8 cellular contexts compared by ENCODE assay signal in the genomic region with DNA sequence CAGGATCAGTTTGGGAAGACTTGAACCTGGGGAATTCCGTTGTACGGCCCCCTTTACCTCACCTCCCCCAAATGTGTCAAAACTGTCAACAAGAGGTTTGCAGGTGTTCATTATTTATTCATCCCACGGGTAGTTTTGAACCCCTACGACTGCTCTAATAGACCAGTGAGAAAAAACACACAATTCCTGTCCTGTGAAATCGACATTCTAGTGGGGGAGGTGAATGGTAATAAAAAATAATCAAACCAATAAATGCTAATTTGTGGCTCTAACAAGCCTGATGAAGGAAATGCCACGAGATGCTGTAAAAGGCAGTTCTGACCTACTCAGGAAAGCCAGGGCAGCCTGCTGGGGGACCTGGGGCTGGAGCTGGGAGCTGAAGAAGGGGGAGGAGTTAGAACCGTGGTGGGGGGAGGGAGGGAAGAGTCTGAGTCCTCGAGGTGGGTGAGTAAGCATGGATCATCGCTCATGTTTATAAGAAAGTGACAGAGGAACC. TPM values are rescaled to one million over a fixed set of nuclear protein-coding genes. Genes with fewer than 3 reads are reported as not detected.
DNase-seq lines count a peak whose midpoint lies in the region; ATAC-seq and TF ChIP-seq lines count a peak whose summit lies in the region.

No MANE protein-coding gene starts in this region.

- H3K27ac Mint-ChIP-seq in CD4-positive, CD25-positive, alpha-beta regulatory T cell = peak overlapping the region; percentile 48 to 100 (median 100)
- H3K27ac Mint-ChIP-seq in neural crest cell (ENCODE audit: unreplicated experiment) = peak overlapping the region; percentile 92

- no peak for ATAC-seq in CD4-positive, CD25-positive, alpha-beta regulatory T cell (ENCODE audit: low read depth in 2 of 2)
- ATAC-seq in HG02763 (IDR thresholded peaks at IDR 0.05; ENCODE audit: unreplicated experiment) = no peak

- peak overlapping the region; percentile 93 to 98 (median 96) for H3K4me3 Mint-ChIP-seq in CD4-positive, CD25-positive, alpha-beta regulatory T cell
- H3K4me3 Mint-ChIP-seq in neural crest cell = peak overlapping the region; percentile 89

- no peak for TF ChIP-seq CTCF in neural crest cell (conservative IDR thresholded peaks at IDR 0.05)

- no peak for DNase-seq in CD4-positive, CD25-positive, alpha-beta regulatory T cell
- no peak for DNase-seq in MG63
- DNase-seq in effector memory CD4-positive, alpha-beta T cell = no peak
- no peak for DNase-seq in neural crest cell (ENCODE audit: low read depth, low spot score)
- DNase-seq in NCI-H345 treated with DMSO at 0.1 percent for 48 hours (lab: John Stamatoyannopoulos, UW; ENCODE audit: unreplicated experiment) = no peak
- DNase-seq in stimulated activated CD4-positive, alpha-beta T cell treated with anti-CD3 and anti-CD28 coated beads, Interleukin-2, amount 100 ng/mL, for 24 hours = no peak
- no peak for DNase-seq in NOMO-1 (lab: John Stamatoyannopoulos, UW; ENCODE audit: unreplicated experiment in 2 of 2)

- peaks cover 23% of the 10 kb centered on the region for H3K36me3 Mint-ChIP-seq in CD4-positive, CD25-positive, alpha-beta regulatory T cell
- H3K36me3 Mint-ChIP-seq in neural crest cell (ENCODE audit: low read depth) = no peaks in the 10 kb centered on the region

- peak overlapping the region; percentile 99 for H3K27ac ChIP-seq in CD4-positive, CD25-positive, alpha-beta regulatory T cell (ENCODE audit: insufficient read depth, low read length, poor library complexity, severe bottlenecking)
- peak overlapping the region; percentile 98 for H3K27ac ChIP-seq in effector memory CD4-positive, alpha-beta T cell (ENCODE audit: insufficient read depth, low read length, poor library complexity, severe bottlenecking)

- H3K27me3 Mint-ChIP-seq in CD4-positive, CD25-positive, alpha-beta regulatory T cell = peaks cover 12% of the 10 kb centered on the region
- peaks cover 20% of the 10 kb centered on the region for H3K27me3 Mint-ChIP-seq in neural crest cell (ENCODE audit: low read depth)

- peaks cover 28% of the 10 kb centered on the region for H3K4me1 ChIP-seq in CD4-positive, CD25-positive, alpha-beta regulatory T cell (ENCODE audit: control insufficient read depth, insufficient read depth, low read length, poor library complexity, severe bottlenecking)
- H3K4me1 ChIP-seq in effector memory CD4-positive, alpha-beta T cell (ENCODE audit: control insufficient read depth, insufficient read depth, low read length, poor library complexity, severe bottlenecking) = peaks cover 21% of the 10 kb centered on the region

- no peaks in the 10 kb centered on the region for H3K27me3 ChIP-seq in CD4-positive, CD25-positive, alpha-beta regulatory T cell (ENCODE audit: control insufficient read depth, insufficient read depth, low read length)
- no peaks in the 10 kb centered on the region for H3K27me3 ChIP-seq in MG63
- no peaks in the 10 kb centered on the region for H3K27me3 ChIP-seq in effector memory CD4-positive, alpha-beta T cell (replicated peaks; ENCODE audit: control insufficient read depth, insufficient read depth, low read length, poor library complexity, severe bottlenecking)

- peaks cover 35% of the 10 kb centered on the region for H3K36me3 ChIP-seq in CD4-positive, CD25-positive, alpha-beta regulatory T cell (ENCODE audit: control insufficient read depth, insufficient read depth, low read length)
- peaks cover 21% of the 10 kb centered on the region for H3K36me3 ChIP-seq in MG63
- peaks cover 34% of the 10 kb centered on the region for H3K36me3 ChIP-seq in effector memory CD4-positive, alpha-beta T cell (ENCODE audit: control insufficient read depth, insufficient read depth, low read length)

- H3K4me3 ChIP-seq in CD4-positive, CD25-positive, alpha-beta regulatory T cell (ENCODE audit: low read depth, low read length) = peak overlapping the region; percentile 78
- H3K4me3 ChIP-seq in MG63 = peak overlapping the region; percentile 58
- peak overlapping the region; percentile 61 for H3K4me3 ChIP-seq in effector memory CD4-positive, alpha-beta T cell (ENCODE audit: insufficient read depth, low read depth, low read length, poor library complexity, severe bottlenecking)

- peaks cover 0 to 2% (median 0%) of the 10 kb centered on the region in 7 donors for H3K9me3 Mint-ChIP-seq in CD4-positive, CD25-positive, alpha-beta regulatory T cell
- H3K9me3 Mint-ChIP-seq in neural crest cell = no peaks in the 10 kb centered on the region

- H3K9me3 ChIP-seq in CD4-positive, CD25-positive, alpha-beta regulatory T cell (ENCODE audit: control insufficient read depth in 2 of 2, low read length in 2 of 2) = no peaks in the 10 kb centered on the region
- H3K9me3 ChIP-seq in MG63 = no peaks in the 10 kb centered on the region
- no peaks in the 10 kb centered on the region for H3K9me3 ChIP-seq in effector memory CD4-positive, alpha-beta T cell (ENCODE audit: control insufficient read depth, low read length)

- H3K4me1 Mint-ChIP-seq in CD4-positive, CD25-positive, alpha-beta regulatory T cell = peaks cover 22 to 60% (median 27%) of the 10 kb centered on the region in 4 donors
- H3K4me1 Mint-ChIP-seq in neural crest cell = peaks cover 27% of the 10 kb centered on the region

RNA-seq across cellular contexts. Expression of a gene that starts 0.5 kb away (rescaled TPM):
- 133 TPM for total RNA-seq in CD4-positive, CD25-positive, alpha-beta regulatory T cell
- polyA plus RNA-seq in CD4-positive, CD25-positive, alpha-beta regulatory T cell = 1 to 10 TPM; 6.0 to 7.3 (median 6.2) TPM
- 55.0 and 56.4 TPM in 2 replicates for total RNA-seq in MG63 (2014; rRNA removed; shearing (Covaris generic); ENCODE audit: low replicate concordance)
- total RNA-seq in neural crest cell = 59.2 and 59.7 TPM in 2 replicates

RNA-seq across cellular contexts. Expression of a gene that starts 25.0 kb away (rescaled TPM):
- total RNA-seq in CD4-positive, CD25-positive, alpha-beta regulatory T cell = 245 TPM
- polyA plus RNA-seq in CD4-positive, CD25-positive, alpha-beta regulatory T cell = 100 to 1,000 TPM; 217 to 323 (median 270) TPM
- 3.1 and 7.7 TPM in 2 replicates for total RNA-seq in MG63 (2014; rRNA removed; shearing (Covaris generic); ENCODE audit: low replicate concordance)
- total RNA-seq in neural crest cell = 0.14 TPM in 1 of 2 replicates, not detected in the other

RNA-seq across cellular contexts. Expression of a gene that starts 25.7 kb away (rescaled TPM):
- not detected for total RNA-seq in CD4-positive, CD25-positive, alpha-beta regulatory T cell
- not detected for polyA plus RNA-seq in CD4-positive, CD25-positive, alpha-beta regulatory T cell
- not detected in 2 replicates for total RNA-seq in MG63 (2014; rRNA removed; shearing (Covaris generic); ENCODE audit: low replicate concordance)
- total RNA-seq in neural crest cell = not detected in 2 replicates

RNA-seq across cellular contexts. Expression of a gene that starts 30.5 kb away (rescaled TPM):
- total RNA-seq in CD4-positive, CD25-positive, alpha-beta regulatory T cell = not detected
- under 1 TPM in 1 of 4 donors, not detected in 3; 0.28 TPM for polyA plus RNA-seq in CD4-positive, CD25-positive, alpha-beta regulatory T cell
- total RNA-seq in MG63 (2014; rRNA removed; shearing (Covaris generic); ENCODE audit: low replicate concordance) = not detected in 2 replicates
- 3.2 and 4.1 TPM in 2 replicates for total RNA-seq in neural crest cell

RNA-seq across cellular contexts. Expression of a gene that starts 33.4 kb away (rescaled TPM):
- 21.9 TPM for total RNA-seq in CD4-positive, CD25-positive, alpha-beta regulatory T cell
- polyA plus RNA-seq in CD4-positive, CD25-positive, alpha-beta regulatory T cell = 10 to 100 TPM; 14.8 to 26.1 (median 19.1) TPM
- 14.4 and 26.0 TPM in 2 replicates for total RNA-seq in MG63 (2014; rRNA removed; shearing (Covaris generic); ENCODE audit: low replicate concordance)
- total RNA-seq in neural crest cell = 28.5 and 31.2 TPM in 2 replicates

Comparison
In these comparisons a context has a peak if more than half of its experiments do, and no peak if none do; other contexts are left out.
1. RNA of a gene that starts 25.0 kb away (total RNA-seq): 245 TPM in CD4-positive, CD25-positive, alpha-beta regulatory T cell (single experiment); 3.1 to 7.7 TPM in MG63 and 0.14 TPM in neural crest cell; every median in the first group is over 10 times any median in the second.
2. Peak in every context shown above with its lines, with median percentiles within 50 percentile points of each other: H3K4me3 ChIP-seq.